8 cellular contexts compared by ENCODE assay signal in genomic region chr12:92185052-92185451, GRCh38. TPM values are rescaled to one million over a fixed set of nuclear protein-coding genes. Genes with fewer than 3 reads are reported as not detected.
A peak's percentile ranks its signal among the peaks of the same experiment; 100 is the strongest.
DNase-seq lines count a peak whose midpoint lies in the region; ATAC-seq and TF ChIP-seq lines count a peak whose summit lies in the region.

No MANE protein-coding gene starts in this region.

- H3K27me3 Mint-ChIP-seq in T-helper 2 cell treated with Interferon-gamma antibody and Interleukin-4, amounts not matched to agents 5 μg/mL and 100 μg/mL, for 36 hours (ENCODE audit: low read depth): peaks cover 3% of the 10 kb centered on the region

- H3K9me3 ChIP-seq in left lung: peaks cover 0 to 8% of the 10 kb centered on the region in 2 donors

- TF ChIP-seq CTCF in left lung (IDR thresholded peaks at IDR 0.05): no peak

- H3K4me3 ChIP-seq in left lung: no peak overlapping the region

- H3K4me3 Mint-ChIP-seq in T-helper 2 cell treated with Interferon-gamma antibody and Interleukin-4, amounts not matched to agents 5 μg/mL and 100 μg/mL, for 36 hours: peak overlapping the region; percentile 72

- no peaks in the 10 kb centered on the region for H3K27me3 ChIP-seq in left lung

- peaks cover 7% of the 10 kb centered on the region for H3K9me3 Mint-ChIP-seq in T-helper 2 cell treated with Interferon-gamma antibody and Interleukin-4, amounts not matched to agents 5 μg/mL and 100 μg/mL, for 36 hours

- H3K27ac Mint-ChIP-seq in T-helper 2 cell treated with Interferon-gamma antibody and Interleukin-4, amounts not matched to agents 5 μg/mL and 100 μg/mL, for 36 hours: peak overlapping the region; percentile 65

- H3K4me1 Mint-ChIP-seq in T-helper 2 cell treated with Interferon-gamma antibody and Interleukin-4, amounts not matched to agents 5 μg/mL and 100 μg/mL, for 36 hours (ENCODE audit: low read depth): peaks cover 58% of the 10 kb centered on the region

- H3K4me1 ChIP-seq in left lung: no peaks in the 10 kb centered on the region

- no peak overlapping the region for H3K27ac ChIP-seq in left lung

- intact Hi-C loops in left lung (cut with DNase I): no loop called here

- ATAC-seq in HG02938 (IDR thresholded peaks at IDR 0.05; ENCODE audit: unreplicated experiment) (peak; percentile 58), left lung (no peak)

- DNase-seq in stimulated activated CD4-positive, alpha-beta T cell treated with anti-CD3 and anti-CD28 coated beads, Interleukin-1b, Interleukin-23, amount 100 ng/mL, for 48 hours: peak; percentile 12
- no peak for DNase-seq in stimulated activated CD4-positive, alpha-beta T cell treated with anti-CD3 and anti-CD28 coated beads, Interleukin-2, amount 100 ng/mL, for 48 hours
- DNase-seq in T-helper 2 cell treated with Interferon-gamma antibody and Interleukin-4, amounts not matched to agents 5 μg/mL and 100 μg/mL, for 36 hours (ENCODE audit: low spot score): peak; percentile 59
- DNase-seq in iPS-NIHi7 (ENCODE audit: extremely low spot score) (no peak), left lung (no peak), NCI-H2227 (lab: John Stamatoyannopoulos, UW; ENCODE audit: unreplicated experiment) (no peak), NCI-H1694 treated with DMSO at 0.1 percent for 48 hours (lab: John Stamatoyannopoulos, UW) (no peak)

- peaks cover 10% of the 10 kb centered on the region for H3K36me3 Mint-ChIP-seq in T-helper 2 cell treated with Interferon-gamma antibody and Interleukin-4, amounts not matched to agents 5 μg/mL and 100 μg/mL, for 36 hours (ENCODE audit: low read depth)

- H3K36me3 ChIP-seq in left lung: no peaks in the 10 kb centered on the region

RNA-seq across cellular contexts. Expression of gene BTG1, which starts 39.4 kb away (rescaled TPM):
- 100 to 1,000 TPM in 1 of 2 donors, 10 to 100 TPM in 1; 87.9 to 114 TPM for total RNA-seq in left lung

Comparison
In these comparisons a context has a peak if more than half of its experiments do, and no peak if none do; other contexts are left out.
1. DNase-seq: peak in stimulated activated CD4-positive, alpha-beta T cell treated with anti-CD3 and anti-CD28 coated beads, Interleukin-1b, Interleukin-23, amount 100 ng/mL, for 48 hours (single experiment) and T-helper 2 cell treated with Interferon-gamma antibody and Interleukin-4, amounts not matched to agents 5 μg/mL and 100 μg/mL, for 36 hours (single experiment); none in stimulated activated CD4-positive, alpha-beta T cell treated with anti-CD3 and anti-CD28 coated beads, Interleukin-2, amount 100 ng/mL, for 48 hours (0 of 2), iPS-NIHi7 (single experiment), left lung (0 of 2), NCI-H2227 (single experiment) and NCI-H1694 treated with DMSO at 0.1 percent for 48 hours (single experiment).